ENCODE assay signal across 9 cellular contexts in the genomic region with DNA sequence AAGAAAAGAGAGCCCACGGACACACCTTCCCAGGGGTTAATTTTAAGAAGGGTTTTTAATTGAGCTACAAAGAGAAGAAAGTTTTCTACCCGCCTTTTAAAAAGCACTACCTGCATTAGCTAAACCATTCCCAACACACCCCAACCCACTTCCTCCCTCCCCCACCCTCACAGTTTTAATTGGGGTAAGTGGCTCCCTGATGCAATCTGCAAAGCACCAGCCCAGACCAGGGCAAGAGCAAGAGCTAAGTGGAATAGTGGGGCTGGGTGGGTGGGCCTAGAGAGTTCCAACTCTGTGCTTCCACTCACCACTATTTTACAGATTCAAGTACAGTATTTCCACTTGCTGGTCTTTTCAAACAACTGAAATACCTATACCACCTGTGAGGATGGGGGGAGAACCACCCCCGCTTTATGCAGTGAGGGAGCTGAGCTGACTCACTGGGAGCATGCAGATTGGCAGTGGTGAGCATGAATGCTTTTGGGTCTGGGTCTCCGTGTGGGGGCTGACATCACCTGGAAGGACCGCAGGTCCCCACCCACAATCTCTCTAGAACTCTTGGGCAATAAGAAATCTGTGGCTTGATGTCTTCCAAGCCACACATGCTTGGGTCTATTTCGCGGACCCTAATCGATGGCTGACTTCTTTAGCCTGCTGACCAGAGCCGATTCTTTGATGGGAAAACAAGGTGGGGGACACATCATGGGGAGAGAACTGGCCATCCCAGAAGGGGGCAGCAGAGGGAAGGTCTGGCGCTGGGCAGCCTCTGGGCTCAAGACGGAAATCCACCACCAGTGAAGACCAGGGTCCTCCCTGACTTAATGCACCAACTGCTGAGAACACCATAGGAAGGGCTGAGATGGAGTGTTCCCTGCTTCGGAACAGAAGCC.
DNase-seq lines count a peak whose midpoint lies in the region; ATAC-seq and TF ChIP-seq lines count a peak whose summit lies in the region.
"Had no signal": no experiment of that assay in that cellular context is flagged by ENCODE, and none has a peak within 500 bp of the region (broad histone marks: within the 10 kb centered on the region; RNA-seq: fewer than 3 reads in every experiment).

No MANE protein-coding gene starts in this region.

- H3K9me2 ChIP-seq in hepatocyte (replicated peaks; ENCODE audit: insufficient read depth), result no peaks in the 10 kb centered on the region

- H3K27ac ChIP-seq in hepatocyte, result no peak overlapping the region

- ATAC-seq in activated T-cell treated with anti-CD3 and anti-CD28 coated beads, Interleukin-2, amount 50 U/mL, for 72 hours (replicated peaks in 1 of 2), result peak; percentile 56 to 69
- ATAC-seq in HG03354 (IDR thresholded peaks at IDR 0.05; ENCODE audit: poor library complexity, severe bottlenecking, unreplicated experiment), result no peak
- no peak for ATAC-seq in activated CD4-positive, CD25-positive, alpha-beta regulatory T cell treated with anti-CD3 and anti-CD28 coated beads, Interleukin-2, amount 50 U/mL, for 24 hours

- H3K27me3 ChIP-seq in hepatocyte, result no peaks in the 10 kb centered on the region

- peak; percentile 51 for TF ChIP-seq CTCF in hepatocyte (IDR thresholded peaks at IDR 0.05; ENCODE audit: poor library complexity)

- no peak overlapping the region for H3K4me3 ChIP-seq in hepatocyte

- in situ Hi-C loops in KBM-7 (cut with MboI; ENCODE audit: low pct_unique_long_range_greater_than_20kb, low sequenced_read_pairs), result no loop called here

- peaks cover 54% of the 10 kb centered on the region for H4K20me1 ChIP-seq in hepatocyte (ENCODE audit: insufficient read depth, poor library complexity, severe bottlenecking)

- peak; percentile 51 for DNase-seq in NCI-H146 (lab: John Stamatoyannopoulos, UW)
- no peak for DNase-seq in NCI-H146 treated with DMSO at 0.1 percent for 48 hours (lab: John Stamatoyannopoulos, UW; ENCODE audit: unreplicated experiment)
- DNase-seq in KBM-7, result peak; percentile 36
- DNase-seq in activated T-cell treated with anti-CD3 and anti-CD28 coated beads, Interleukin-2, amount 50 U/mL, for 72 hours, result peak; percentile 20 to 40
- DNase-seq in hepatocyte (ENCODE audit: low spot score), result peak; percentile 69
- peak; percentile 49 for DNase-seq in superior temporal gyrus (ENCODE audit: extremely low spot score)

- no peak overlapping the region for H3K4me2 ChIP-seq in hepatocyte

- H3K79me2 ChIP-seq in hepatocyte, result peaks cover 100% of the 10 kb centered on the region

- H3K27ac Mint-ChIP-seq in activated T-cell treated with anti-CD3 and anti-CD28 coated beads, Interleukin-2, amount 50 U/mL, for 72 hours, result peak overlapping the region; percentile 69
- H3K27ac Mint-ChIP-seq: B cell had no signal

- peaks cover 37% of the 10 kb centered on the region for H3K4me1 ChIP-seq in hepatocyte (ENCODE audit: insufficient read depth)

- H3K4me1 Mint-ChIP-seq in activated T-cell treated with anti-CD3 and anti-CD28 coated beads, Interleukin-2, amount 50 U/mL, for 72 hours (ENCODE audit: low read depth), result peaks cover 45% of the 10 kb centered on the region

- no peaks in the 10 kb centered on the region for H3K36me3 Mint-ChIP-seq in activated T-cell treated with anti-CD3 and anti-CD28 coated beads, Interleukin-2, amount 50 U/mL, for 72 hours (ENCODE audit: insufficient read depth in 2 of 2)

- peak overlapping the region; percentile 28 to 57 for H3K4me3 Mint-ChIP-seq in activated T-cell treated with anti-CD3 and anti-CD28 coated beads, Interleukin-2, amount 50 U/mL, for 72 hours
- H3K4me3 Mint-ChIP-seq: B cell had no signal

- WGBS in hepatocyte (ENCODE audit: low lambda C conversion rate, missing lambda C conversion rate), result 66% methylated on average over 12 of the region's 12 CpGs

- H3K36me3 ChIP-seq in hepatocyte (replicated peaks; ENCODE audit: insufficient read depth, low read depth), result no peaks in the 10 kb centered on the region

- no peaks in the 10 kb centered on the region for H3K9me3 Mint-ChIP-seq in activated T-cell treated with anti-CD3 and anti-CD28 coated beads, Interleukin-2, amount 50 U/mL, for 72 hours

- no peaks in the 10 kb centered on the region for H3K27me3 Mint-ChIP-seq in activated T-cell treated with anti-CD3 and anti-CD28 coated beads, Interleukin-2, amount 50 U/mL, for 72 hours (ENCODE audit: low read depth)
- H3K27me3 Mint-ChIP-seq: B cell had no signal

- no peak overlapping the region for H2AFZ ChIP-seq in hepatocyte

- H3K9me3 ChIP-seq in hepatocyte (ENCODE audit: low read depth), result no peaks in the 10 kb centered on the region

Comparison
In these comparisons a context has a peak if more than half of its experiments do, and no peak if none do; other contexts are left out.
1. ATAC-seq: peak in activated T-cell treated with anti-CD3 and anti-CD28 coated beads, Interleukin-2, amount 50 U/mL, for 72 hours (2 of 2); none in HG03354 (single experiment) and activated CD4-positive, CD25-positive, alpha-beta regulatory T cell treated with anti-CD3 and anti-CD28 coated beads, Interleukin-2, amount 50 U/mL, for 24 hours (0 of 2).